21 cellular contexts compared by ENCODE assay signal in genomic region chr4:48660347-48660746, GRCh38.
"Had no signal": no experiment of that assay in that cellular context is flagged by ENCODE, and none has a peak within 500 bp of the region (broad histone marks: within the 10 kb centered on the region; RNA-seq: fewer than 3 reads in every experiment).

No MANE protein-coding gene starts in this region.

- H3K36me3 ChIP-seq: esophagus squamous epithelium, ovary, right atrium auricular region, sigmoid colon, upper lobe of right lung, vagina had no signal

- ATAC-seq: effector memory CD8-positive, alpha-beta T cell; naive thymus-derived CD4-positive, alpha-beta T cell; stimulated activated naive B cell treated with anti-CD40 and anti-IgM and Interleukin-4, amounts not matched to agents 10 μg/mL and 1 μg/mL and 100 μg/mL, for 72 hours; stimulated activated naive CD8-positive, alpha-beta T cell treated with anti-CD3 and anti-CD28 coated beads, Interleukin-15, amount 100 ng/mL, for 72 hours; upper lobe of right lung had no signal

- H3K27me3 ChIP-seq: dorsolateral prefrontal cortex, esophagus squamous epithelium, ovary, right atrium auricular region, sigmoid colon, testis, tibial nerve, upper lobe of right lung, vagina had no signal

- H3K9me3 ChIP-seq: esophagus squamous epithelium, ovary, right atrium auricular region, sigmoid colon, testis, vagina had no signal

- H3K4me3 ChIP-seq: dorsolateral prefrontal cortex, esophagus squamous epithelium, ovary, right atrium auricular region, sigmoid colon, skin epidermis, testis, tibial nerve, upper lobe of right lung, vagina had no signal

- DNase-seq: cortex of kidney; dorsolateral prefrontal cortex; effector memory CD8-positive, alpha-beta T cell; esophagus squamous epithelium; foreskin fibroblast; mesendoderm; naive thymus-derived CD4-positive, alpha-beta T cell; nucleus accumbens; ovary; sigmoid colon; stimulated activated CD4-positive, alpha-beta T cell treated with anti-CD3 and anti-CD28 coated beads, Interleukin-2, amount 100 ng/mL, for 24 hours; stimulated activated CD4-positive, alpha-beta T cell treated with anti-CD3 and anti-CD28 coated beads, Interleukin-4, amount 100 ng/mL, for 4 hours; stimulated activated naive B cell treated with anti-CD40 and anti-IgM and Interleukin-4, amounts not matched to agents 10 μg/mL and 1 μg/mL and 100 μg/mL, for 72 hours; stimulated activated naive CD8-positive, alpha-beta T cell treated with anti-CD3 and anti-CD28 coated beads, Interleukin-15, amount 100 ng/mL, for 72 hours; testis; upper lobe of right lung had no signal

- H3K27ac ChIP-seq: epithelial cell of prostate, esophagus squamous epithelium, ovary, right atrium auricular region, sigmoid colon, skin epidermis, testis, tibial nerve, upper lobe of right lung, vagina had no signal

- H3K4me1 ChIP-seq: testis, upper lobe of right lung had no signal
